ENCODE assay signal across 25 cellular contexts in the genomic region with DNA sequence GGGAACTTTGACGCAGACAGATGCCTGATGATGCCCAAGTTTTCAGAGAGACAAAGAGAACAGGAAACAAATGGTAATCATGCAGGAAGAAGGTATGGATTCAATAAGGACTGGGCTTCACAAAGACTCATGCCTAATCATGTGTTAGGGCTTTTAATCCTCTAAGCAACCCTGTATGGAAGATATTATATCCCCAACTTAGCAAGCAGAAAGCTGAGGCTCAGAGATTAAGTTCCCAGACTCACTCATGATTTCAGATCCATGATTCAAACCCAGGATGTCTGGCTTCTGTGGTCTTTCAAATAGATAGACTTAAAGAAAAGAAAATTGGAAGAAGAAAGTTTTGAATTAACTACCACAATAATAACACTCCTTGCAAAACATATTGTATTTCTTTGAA. TPM values are rescaled to one million over a fixed set of nuclear protein-coding genes. Genes with fewer than 3 reads are reported as not detected.
DNase-seq lines count a peak whose midpoint lies in the region; ATAC-seq and TF ChIP-seq lines count a peak whose summit lies in the region.
"Had no signal": no experiment of that assay in that cellular context is flagged by ENCODE, and none has a peak within 500 bp of the region (broad histone marks: within the 10 kb centered on the region; RNA-seq: fewer than 3 reads in every experiment).

No MANE protein-coding gene starts in this region.

- H3K9me3 Mint-ChIP-seq in neural progenitor cell: no peaks in the 10 kb centered on the region
- H3K9me3 Mint-ChIP-seq: CD8-positive, alpha-beta T cell; naive thymus-derived CD8-positive, alpha-beta T cell; T-cell had no signal

- H3K4me3 ChIP-seq in AG04450 (ENCODE audit: low read depth, low read length): no peak overlapping the region
- no peak overlapping the region for H3K4me3 ChIP-seq in Loucy (ENCODE audit: low read length, poor library complexity, severe bottlenecking)
- H3K4me3 ChIP-seq in choroid plexus epithelial cell (ENCODE audit: low read depth, low read length): no peak overlapping the region
- no peak overlapping the region for H3K4me3 ChIP-seq in neural progenitor cell
- H3K4me3 ChIP-seq: hepatocyte, vagina had no signal

- H3K27ac ChIP-seq in AG04450 (ENCODE audit: low read depth, low read length) (peak overlapping the region; percentile 3), neural progenitor cell (no peak overlapping the region), substantia nigra (ENCODE audit: low read depth, low read length, poor library complexity, severe bottlenecking) (no peak overlapping the region)
- H3K27ac ChIP-seq: hepatocyte, parathyroid adenoma, vagina had no signal

- H3K4me2 ChIP-seq in Loucy (ENCODE audit: low read depth, low read length, poor library complexity, severe bottlenecking): no peak overlapping the region
- H3K4me2 ChIP-seq in neural progenitor cell: no peak overlapping the region
- H3K4me2 ChIP-seq: hepatocyte had no signal

- H3K79me2 ChIP-seq in Loucy (ENCODE audit: insufficient read depth, low read length) (peaks cover 8% of the 10 kb centered on the region), neural progenitor cell (ENCODE audit: low read depth) (peaks cover 5% of the 10 kb centered on the region)
- H3K79me2 ChIP-seq: parathyroid adenoma had no signal

- no peaks in the 10 kb centered on the region for H3K27me3 ChIP-seq in AG04450 (ENCODE audit: control insufficient read depth, insufficient read depth, low read length)
- no peaks in the 10 kb centered on the region for H3K27me3 ChIP-seq in Loucy (ENCODE audit: insufficient read depth, low read length, poor library complexity, severe bottlenecking)
- H3K27me3 ChIP-seq in neural progenitor cell: no peaks in the 10 kb centered on the region
- H3K27me3 ChIP-seq: hepatocyte, vagina had no signal

- H3K36me3 Mint-ChIP-seq in neural progenitor cell: no peaks in the 10 kb centered on the region
- H3K36me3 Mint-ChIP-seq: naive thymus-derived CD8-positive, alpha-beta T cell; T-cell had no signal

- H3K9me2 ChIP-seq in Loucy (replicated peaks; ENCODE audit: low read depth, low read length): no peaks in the 10 kb centered on the region

- H3K36me3 ChIP-seq in Loucy (ENCODE audit: insufficient read depth, low read length) (no peaks in the 10 kb centered on the region), neural progenitor cell (no peaks in the 10 kb centered on the region)
- H3K36me3 ChIP-seq: vagina had no signal

- H3K9ac ChIP-seq in Loucy (ENCODE audit: low read depth, low read length, poor library complexity, severe bottlenecking): no peak overlapping the region
- no peak overlapping the region for H3K9ac ChIP-seq in neural progenitor cell
- H3K9ac ChIP-seq: parathyroid adenoma had no signal

- CTCF ChIA-PET in AG04450 (lab: Charles Lee): no interaction called here

- H3K4me1 ChIP-seq in Loucy (ENCODE audit: insufficient read depth, low read length, poor library complexity, severe bottlenecking): peaks cover 5% of the 10 kb centered on the region
- no peaks in the 10 kb centered on the region for H3K4me1 ChIP-seq in neural progenitor cell
- H3K4me1 ChIP-seq: parathyroid adenoma had no signal

- ATAC-seq in GM18520 (IDR thresholded peaks at IDR 0.05; ENCODE audit: unreplicated experiment) (no peak), GM18498 (IDR thresholded peaks at IDR 0.05; ENCODE audit: unreplicated experiment) (no peak), GM18867 (IDR thresholded peaks at IDR 0.05; ENCODE audit: unreplicated experiment) (no peak)
- ATAC-seq: activated CD8-positive, alpha-beta memory T cell treated with anti-CD3 and anti-CD28 coated beads, Interleukin-2, amount 10 ng/mL, durations not matched to agents 7 days and 5 days; CD8-positive, alpha-beta T cell; naive thymus-derived CD8-positive, alpha-beta T cell; T-cell had no signal

- TF ChIP-seq CTCF in AG04450 (IDR thresholded peaks at IDR 0.05; ENCODE audit: low read depth, low read length) (no peak), Loucy (conservative IDR thresholded peaks at IDR 0.05; ENCODE audit: low read length) (no peak), choroid plexus epithelial cell (conservative IDR thresholded peaks at IDR 0.05; ENCODE audit: low read depth, low read length) (no peak), neural progenitor cell (IDR thresholded peaks at IDR 0.05) (no peak)

- H4K20me1 ChIP-seq in Loucy (ENCODE audit: insufficient read depth, low read length, poor library complexity, severe bottlenecking): peaks cover under 1% of the 10 kb centered on the region
- H4K20me1 ChIP-seq in neural progenitor cell (ENCODE audit: low read depth): peaks cover 2% of the 10 kb centered on the region

- peak overlapping the region; percentile 65 for H2AFZ ChIP-seq in Loucy (ENCODE audit: low read length)
- no peak overlapping the region for H2AFZ ChIP-seq in neural progenitor cell (replicated peaks)
- H2AFZ ChIP-seq: hepatocyte, parathyroid adenoma had no signal

- DNase-seq in AG04450 (ENCODE audit: low read depth, low spot score) (no peak), choroid plexus epithelial cell (ENCODE audit: low read depth) (peak; percentile 36), neural progenitor cell (ENCODE audit: low spot score) (no peak), substantia nigra (lab: John Stamatoyannopoulos, UW) (no peak)
- DNase-seq: activated CD4-positive, alpha-beta T cell treated with anti-CD3 and anti-CD28 coated beads for 48 hours; activated CD8-positive, alpha-beta memory T cell treated with anti-CD3 and anti-CD28 coated beads, Interleukin-2, amount 10 ng/mL, durations not matched to agents 7 days and 5 days; activated effector memory CD4-positive, alpha-beta T cell treated with Interleukin-2 at 50 U/mL for 16 hours; CD8-positive, alpha-beta T cell; cerebellar nuclear complex; Karpas-422; kidney; naive thymus-derived CD8-positive, alpha-beta T cell; NCI-H1092; NCI-H2029 treated with DMSO at 0.1 percent for 48 hours; NCI-H524; small intestine; stimulated activated CD4-positive, alpha-beta T cell treated with anti-CD3 and anti-CD28 coated beads, Interleukin-4, amount 100 ng/mL, for 4 hours; T-cell had no signal

- peaks cover 7% of the 10 kb centered on the region for H3K4me1 Mint-ChIP-seq in neural progenitor cell

- no peak overlapping the region for H3K4me3 Mint-ChIP-seq in neural progenitor cell
- H3K4me3 Mint-ChIP-seq: activated CD8-positive, alpha-beta memory T cell treated with anti-CD3 and anti-CD28 coated beads, Interleukin-2, amount 10 ng/mL, durations not matched to agents 7 days and 5 days; CD8-positive, alpha-beta T cell; naive thymus-derived CD8-positive, alpha-beta T cell; T-cell had no signal

- no peaks in the 10 kb centered on the region for H3K27me3 Mint-ChIP-seq in neural progenitor cell (ENCODE audit: insufficient read depth, low read depth)

- no peaks in the 10 kb centered on the region; the same call in 1 of the 2 replicates for H3K9me3 ChIP-seq in AG04450 (ENCODE audit: control insufficient read depth, insufficient read depth, low read length)
- H3K9me3 ChIP-seq in Loucy (ENCODE audit: insufficient read depth, low read depth, low read length): no peaks in the 10 kb centered on the region
- no peaks in the 10 kb centered on the region for H3K9me3 ChIP-seq in neural progenitor cell (ENCODE audit: low read depth)
- H3K9me3 ChIP-seq: vagina had no signal

- POLR2A ChIA-PET in AG04450 (lab: Yijun Ruan, JAX): no interaction called here

- H3K27ac Mint-ChIP-seq in neural progenitor cell: peak overlapping the region; percentile 37
- H3K27ac Mint-ChIP-seq: activated CD8-positive, alpha-beta memory T cell treated with anti-CD3 and anti-CD28 coated beads, Interleukin-2, amount 10 ng/mL, durations not matched to agents 7 days and 5 days; CD8-positive, alpha-beta T cell; naive thymus-derived CD8-positive, alpha-beta T cell; T-cell had no signal

- H3F3A ChIP-seq in Loucy (ENCODE audit: low read depth) (no peaks in the 10 kb centered on the region), neural progenitor cell (ENCODE audit: low read depth) (no peaks in the 10 kb centered on the region)

RNA-seq across cellular contexts. Expression of a gene that starts 4.1 kb away (rescaled TPM):
- polyA plus RNA-seq in AG04450 (2011; rRNA removed): 19.2 and 27.4 TPM in 2 replicates
- 43.0 and 50.5 TPM in 2 replicates for polyA minus RNA-seq in AG04450 (2011; rRNA and poly(A)+ RNA removed)
- 63.9 and 125 TPM in 2 replicates for total RNA-seq in neural progenitor cell (ENCODE audit: low replicate concordance)
